ENCODE assay signal across 8 cellular contexts in genomic region chr3:149970716-149971402, GRCh38. TPM values are rescaled to one million over a fixed set of nuclear protein-coding genes. Genes with fewer than 3 reads are reported as not detected.
DNase-seq lines count a peak whose midpoint lies in the region; ATAC-seq and TF ChIP-seq lines count a peak whose summit lies in the region.

Gene PFN2, minus strand, starts transcription at chr3:149970895. Its CDS starts 39 bp downstream, at chr3:149970856.

- DNase-seq in AG09309 (ENCODE audit: low read depth) (no peak), NCI-H82 treated with DMSO at 0.1 percent for 48 hours (lab: John Stamatoyannopoulos, UW; ENCODE audit: unreplicated experiment) (peak; percentile 69), erythroblast (lab: John Stamatoyannopoulos, UW) (peak; percentile 57 to 71)
- DNase-seq in activated T-cell treated with anti-CD3 and anti-CD28 coated beads, Interleukin-2, amount 50 U/mL, for 4 hours = peak; percentile 45
- peak; percentile 9 to 12 for DNase-seq in stimulated activated CD8-positive, alpha-beta memory T cell treated with anti-CD3 and anti-CD28 coated beads, Interleukin-4, amount 100 ng/mL, for 4 hours (ENCODE audit: low read depth in 2 of 2, low spot score in 1 of 2)

- peaks cover 20% of the 10 kb centered on the region for H3K4me1 Mint-ChIP-seq in activated T-cell treated with anti-CD3 and anti-CD28 coated beads, Interleukin-2, amount 50 U/mL, for 4 hours (ENCODE audit: low read depth)

- H3K9me3 ChIP-seq in mucosa of rectum (ENCODE audit: control insufficient read depth in 2 of 2, low read length in 2 of 2) = no peaks in the 10 kb centered on the region

- H3K27me3 ChIP-seq in mucosa of rectum (ENCODE audit: control insufficient read depth in 2 of 2, insufficient read depth in 2 of 2, low read length in 2 of 2) = no peaks in the 10 kb centered on the region

- H3K4me3 ChIP-seq in AG09309 (ENCODE audit: control insufficient read depth, low read depth, low read length) (peak within 1 kb of the TSS; percentile 74), mucosa of rectum (ENCODE audit: low read length in 2 of 2) (peak within 1 kb of the TSS; percentile 81 to 89)

- H3K4me1 ChIP-seq in mucosa of rectum (ENCODE audit: control insufficient read depth in 2 of 2, insufficient read depth in 2 of 2, low read length in 2 of 2) = peaks cover 3 to 16% of the 10 kb centered on the region in 2 donors

- H3K36me3 Mint-ChIP-seq in activated T-cell treated with anti-CD3 and anti-CD28 coated beads, Interleukin-2, amount 50 U/mL, for 4 hours (ENCODE audit: insufficient read depth) = no peaks in the 10 kb centered on the region

- no peak for TF ChIP-seq CTCF in AG09309 (IDR thresholded peaks at IDR 0.05; ENCODE audit: control insufficient read depth, insufficient read depth, low read depth, low read length, missing control alignments)

- H3K9ac ChIP-seq in mucosa of rectum (ENCODE audit: low read depth in 1 of 2, low read length in 2 of 2) = peak within 1 kb of the TSS; percentile 71 to 72

- peak; percentile 50 for ATAC-seq in GM19035 (IDR thresholded peaks at IDR 0.05; ENCODE audit: unreplicated experiment)
- peak; percentile 40 for ATAC-seq in HG03342 (IDR thresholded peaks at IDR 0.05; ENCODE audit: unreplicated experiment)
- ATAC-seq in activated T-cell treated with anti-CD3 and anti-CD28 coated beads, Interleukin-2, amount 50 U/mL, for 4 hours = peak; percentile 66 to 69

- peaks cover 28% of the 10 kb centered on the region for H3K27me3 Mint-ChIP-seq in activated T-cell treated with anti-CD3 and anti-CD28 coated beads, Interleukin-2, amount 50 U/mL, for 4 hours (ENCODE audit: low read depth)

- peak within 1 kb of the TSS; percentile 88 for H3K4me3 Mint-ChIP-seq in activated T-cell treated with anti-CD3 and anti-CD28 coated beads, Interleukin-2, amount 50 U/mL, for 4 hours

- peak within 1 kb of the TSS; percentile 78 to 82 for H3K27ac ChIP-seq in mucosa of rectum (ENCODE audit: low read depth in 2 of 2, low read length in 2 of 2)

- TF ChIP-seq POLR2A in erythroblast (IDR thresholded peaks at IDR 0.05; ENCODE audit: low read length) = no peak

- peaks cover 0 to 3% of the 10 kb centered on the region in 2 donors for H3K36me3 ChIP-seq in mucosa of rectum (ENCODE audit: control insufficient read depth in 2 of 2, insufficient read depth in 2 of 2, low read length in 2 of 2)

- H3K9me3 Mint-ChIP-seq in activated T-cell treated with anti-CD3 and anti-CD28 coated beads, Interleukin-2, amount 50 U/mL, for 4 hours = no peaks in the 10 kb centered on the region

RNA-seq across cellular contexts. Expression of gene PFN2, which starts in this region (rescaled TPM):
- 1 to 10 TPM; 2.7 to 4.1 (median 4.1) TPM for total RNA-seq in activated T-cell treated with anti-CD3 and anti-CD28 coated beads, Interleukin-2, amount 50 U/mL, for 4 hours
